Comparison of ENCODE assay signal across 15 cellular contexts in the genomic region with DNA sequence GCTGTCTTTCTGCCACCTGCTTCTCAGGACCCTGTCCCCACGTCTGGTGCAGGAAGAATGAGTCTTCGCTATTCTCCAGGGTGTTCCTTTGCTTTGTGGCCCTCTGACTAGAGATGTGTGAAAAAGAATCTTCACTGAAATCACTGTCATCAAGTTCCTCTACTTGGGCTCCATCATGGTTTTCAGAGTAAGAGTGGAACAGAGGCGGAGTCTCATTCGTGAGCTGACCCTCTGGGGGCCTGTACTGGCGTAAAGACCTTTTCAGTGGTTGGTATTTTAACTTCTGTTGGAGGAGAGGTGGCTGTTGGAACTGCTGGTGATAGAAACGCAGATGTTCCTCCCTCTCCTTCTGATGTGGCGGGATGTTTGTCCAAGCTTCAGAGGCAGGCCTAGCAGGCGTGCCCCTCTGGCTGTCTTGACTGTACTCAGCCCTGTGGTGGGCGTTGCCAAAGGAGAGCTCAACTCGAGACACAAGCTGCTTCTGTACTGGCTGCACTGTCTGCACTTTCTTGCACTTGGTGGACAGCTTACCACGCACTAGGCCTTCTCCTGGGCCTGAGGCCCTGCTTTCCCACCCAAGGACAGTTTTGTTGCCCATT.
DNase-seq lines count a peak whose midpoint lies in the region; ATAC-seq and TF ChIP-seq lines count a peak whose summit lies in the region.
"Had no signal": no experiment of that assay in that cellular context is flagged by ENCODE, and none has a peak within 500 bp of the region (broad histone marks: within the 10 kb centered on the region; RNA-seq: fewer than 3 reads in every experiment).

No MANE protein-coding gene starts in this region.

- no peaks in the 10 kb centered on the region for H3K9me3 Mint-ChIP-seq in activated naive CD4-positive, alpha-beta T cell treated with anti-CD3 and anti-CD28 coated beads, Interleukin-2, amount 50 U/mL, for 24 hours
- no peaks in the 10 kb centered on the region for H3K9me3 Mint-ChIP-seq in activated naive CD4-positive, alpha-beta T cell treated with anti-CD3 and anti-CD28 coated beads for 36 hours
- H3K9me3 Mint-ChIP-seq in activated B cell treated with CpG ODN at 0.5 μM for 24 hours = no peaks in the 10 kb centered on the region
- H3K9me3 Mint-ChIP-seq: type B pancreatic cell had no signal

- no peak for TF ChIP-seq EP300 in suprapubic skin (IDR thresholded peaks at IDR 0.05)

- H3K4me1 ChIP-seq in right cardiac atrium (ENCODE audit: control insufficient read depth, insufficient read depth, low read length) = peaks cover 20% of the 10 kb centered on the region
- peaks cover 51% of the 10 kb centered on the region for H3K4me1 ChIP-seq in suprapubic skin
- H3K4me1 ChIP-seq: Peyer's patch had no signal

- no peaks in the 10 kb centered on the region for H3K36me3 Mint-ChIP-seq in activated naive CD4-positive, alpha-beta T cell treated with anti-CD3 and anti-CD28 coated beads, Interleukin-2, amount 50 U/mL, for 24 hours
- H3K36me3 Mint-ChIP-seq in activated naive CD4-positive, alpha-beta T cell treated with anti-CD3 and anti-CD28 coated beads for 36 hours (ENCODE audit: low read depth) = peaks cover 25% of the 10 kb centered on the region
- peaks cover 22% of the 10 kb centered on the region for H3K36me3 Mint-ChIP-seq in activated B cell treated with CpG ODN at 0.5 μM for 24 hours (ENCODE audit: low read depth)
- H3K36me3 Mint-ChIP-seq: naive B cell had no signal

- no peak for TF ChIP-seq CTCF in activated B cell treated with CpG ODN at 0.5 μM for 24 hours (IDR thresholded peaks at IDR 0.05)
- TF ChIP-seq CTCF in suprapubic skin (IDR thresholded peaks at IDR 0.05) = no peak

- intact Hi-C loops in activated naive CD4-positive, alpha-beta T cell treated with anti-CD3 and anti-CD28 coated beads for 36 hours (cut with micrococcal nuclease) = loop anchor here (1.0 kb wide), 1 partner anchor 122 kb away; no protein-coding TSS in a partner anchor
- intact Hi-C loops in activated B cell treated with CpG ODN at 0.5 μM for 24 hours (cut with micrococcal nuclease) = loop anchor here (1.0 to 2.0 kb wide), 2 partner anchors 122 to 346 kb away; no protein-coding TSS in a partner anchor
- intact Hi-C loops in right cardiac atrium (cut with DNase I) = loop anchor here (10.0 kb wide), 6 partner anchors 52 to 332 kb away; partner anchors contain the start of genes DCAF12 (in 1 of the 4) and UBAP1 (in 1 of the 4)

- no peak for TF ChIP-seq POLR2A in suprapubic skin (IDR thresholded peaks at IDR 0.05)

- POLR2A ChIA-PET in activated B cell treated with CpG ODN at 0.5 μM for 24 hours (lab: Charles Lee) = interaction anchor here (0.7 kb wide), 2 partner anchors 73 to 120 kb away, joined by 3 read pairs; partner anchors contain the start of gene MYORG

- H3K9me3 ChIP-seq in right cardiac atrium (ENCODE audit: control insufficient read depth, low read length) = no peaks in the 10 kb centered on the region
- no peaks in the 10 kb centered on the region for H3K9me3 ChIP-seq in suprapubic skin
- H3K9me3 ChIP-seq: Peyer's patch had no signal

- H3K27me3 ChIP-seq in right cardiac atrium (ENCODE audit: control insufficient read depth, insufficient read depth) (no peaks in the 10 kb centered on the region), suprapubic skin (no peaks in the 10 kb centered on the region)
- H3K27me3 ChIP-seq: Peyer's patch had no signal

- H3K27ac Mint-ChIP-seq in activated naive CD4-positive, alpha-beta T cell treated with anti-CD3 and anti-CD28 coated beads, Interleukin-2, amount 50 U/mL, for 24 hours = peak overlapping the region; percentile 46
- no peak overlapping the region for H3K27ac Mint-ChIP-seq in activated naive CD4-positive, alpha-beta T cell treated with anti-CD3 and anti-CD28 coated beads for 36 hours
- H3K27ac Mint-ChIP-seq in activated B cell treated with CpG ODN at 0.5 μM for 24 hours = no peak overlapping the region

- H3K27ac ChIP-seq in right cardiac atrium (ENCODE audit: low read length) (no peak overlapping the region), suprapubic skin (peak overlapping the region; percentile 31)
- H3K27ac ChIP-seq: Peyer's patch had no signal

- H3K4me3 ChIP-seq in right cardiac atrium (ENCODE audit: low read length) = no peak overlapping the region
- H3K4me3 ChIP-seq in suprapubic skin = no peak overlapping the region
- H3K4me3 ChIP-seq: Peyer's patch had no signal

- H3K4me3 Mint-ChIP-seq in activated naive CD4-positive, alpha-beta T cell treated with anti-CD3 and anti-CD28 coated beads, Interleukin-2, amount 50 U/mL, for 24 hours = no peak overlapping the region
- no peak overlapping the region for H3K4me3 Mint-ChIP-seq in activated naive CD4-positive, alpha-beta T cell treated with anti-CD3 and anti-CD28 coated beads for 36 hours
- no peak overlapping the region for H3K4me3 Mint-ChIP-seq in activated B cell treated with CpG ODN at 0.5 μM for 24 hours
- H3K4me3 Mint-ChIP-seq: type B pancreatic cell had no signal

- CTCF ChIA-PET in activated naive CD4-positive, alpha-beta T cell treated with anti-CD3 and anti-CD28 coated beads for 36 hours (lab: Charles Lee) = interaction anchor here (0.6 kb wide), 2 partner anchors 28 to 228 kb away, joined by 4 to 7 read pairs; no protein-coding TSS in a partner anchor
- CTCF ChIA-PET in activated B cell treated with CpG ODN at 0.5 μM for 24 hours (lab: Charles Lee) = no interaction called here

- peak; percentile 35 for ATAC-seq in activated B cell treated with CpG ODN at 0.5 μM for 24 hours (ENCODE audit: low read depth)
- peak in 1 of 2 donors; percentile 16 for ATAC-seq in right cardiac atrium
- ATAC-seq in GM21786 (IDR thresholded peaks at IDR 0.05; ENCODE audit: unreplicated experiment) = no peak

- H3K27me3 Mint-ChIP-seq in activated naive CD4-positive, alpha-beta T cell treated with anti-CD3 and anti-CD28 coated beads, Interleukin-2, amount 50 U/mL, for 24 hours = no peaks in the 10 kb centered on the region
- H3K27me3 Mint-ChIP-seq in activated naive CD4-positive, alpha-beta T cell treated with anti-CD3 and anti-CD28 coated beads for 36 hours (ENCODE audit: low read depth) = no peaks in the 10 kb centered on the region
- no peaks in the 10 kb centered on the region for H3K27me3 Mint-ChIP-seq in activated B cell treated with CpG ODN at 0.5 μM for 24 hours
- H3K27me3 Mint-ChIP-seq: naive B cell, type B pancreatic cell had no signal

- H3K4me1 Mint-ChIP-seq in activated naive CD4-positive, alpha-beta T cell treated with anti-CD3 and anti-CD28 coated beads, Interleukin-2, amount 50 U/mL, for 24 hours = peaks cover 18% of the 10 kb centered on the region
- H3K4me1 Mint-ChIP-seq in activated naive CD4-positive, alpha-beta T cell treated with anti-CD3 and anti-CD28 coated beads for 36 hours (ENCODE audit: low read depth) = peaks cover 18% of the 10 kb centered on the region
- peaks cover 15% of the 10 kb centered on the region for H3K4me1 Mint-ChIP-seq in activated B cell treated with CpG ODN at 0.5 μM for 24 hours

- peaks cover 10% of the 10 kb centered on the region for H3K36me3 ChIP-seq in suprapubic skin

- 71% methylated on average over 11 of the region's 11 CpGs for WGBS in right cardiac atrium
- WGBS in suprapubic skin = 77% methylated on average over 10 of the region's 11 CpGs

- no peak for DNase-seq in activated naive CD4-positive, alpha-beta T cell treated with anti-CD3 and anti-CD28 coated beads for 36 hours
- DNase-seq in activated B cell treated with CpG ODN at 0.5 μM for 24 hours = no peak
- DNase-seq in right cardiac atrium = peak in 2 of 3 donors; percentile 56 to 83
- peak in 1 of 2 donors; percentile 87 for DNase-seq in suprapubic skin (ENCODE audit: low spot score in 2 of 2)
- DNase-seq in COLO668 (lab: John Stamatoyannopoulos, UW; ENCODE audit: unreplicated experiment) = no peak
- no peak for DNase-seq in NCI-H2029 treated with DMSO at 0.1 percent for 48 hours (lab: John Stamatoyannopoulos, UW)
- DNase-seq: DMS 273 treated with DMSO at 0.1 percent for 48 hours; naive B cell; NCI-H187; NCI-H69; Peyer's patch; stimulated activated CD4-positive, alpha-beta T cell treated with anti-CD3 and anti-CD28 coated beads, Interleukin-2, amount 100 ng/mL, for 24 hours had no signal

Comparison
In these comparisons a context has a peak if more than half of its experiments do, and no peak if none do; other contexts are left out.
1. DNase-seq: peak in right cardiac atrium (2 of 3); none in activated naive CD4-positive, alpha-beta T cell treated with anti-CD3 and anti-CD28 coated beads for 36 hours (single experiment), activated B cell treated with CpG ODN at 0.5 μM for 24 hours (single experiment), COLO668 (single experiment) and NCI-H2029 treated with DMSO at 0.1 percent for 48 hours (single experiment).